In the genomic region with DNA sequence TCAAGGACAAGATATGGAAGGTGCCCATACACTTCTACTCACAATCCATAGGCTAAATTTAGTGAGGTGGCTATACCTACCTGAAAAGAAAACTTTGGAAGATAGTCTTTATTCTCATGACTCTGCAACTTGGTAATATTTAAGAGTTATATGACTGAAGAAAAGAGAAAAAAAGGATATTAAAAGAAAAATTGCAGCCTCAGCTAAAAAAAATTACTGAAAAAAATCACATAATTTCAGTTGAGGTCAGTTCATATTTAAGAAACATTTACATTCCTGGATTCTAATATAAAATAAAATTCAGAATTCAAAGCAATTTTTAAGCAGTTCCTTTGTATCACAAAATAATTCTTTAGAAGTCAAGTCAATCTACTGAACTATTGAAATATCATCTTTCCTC, we compare ENCODE assay signal across 30 cellular contexts.
"Had no signal": no experiment of that assay in that cellular context is flagged by ENCODE, and none has a peak within 500 bp of the region (broad histone marks: within the 10 kb centered on the region; RNA-seq: fewer than 3 reads in every experiment).

No MANE protein-coding gene starts in this region.

- H3K9me3 Mint-ChIP-seq: nephron progenitor cell, neural crest cell had no signal

- H3K4me1 Mint-ChIP-seq: naive thymus-derived CD8-positive, alpha-beta T cell; nephron progenitor cell; neural crest cell; stimulated activated memory B cell treated with anti-CD40 and anti-IgM and Interleukin-4, amounts not matched to agents 10 μg/mL and 1 μg/mL and 100 μg/mL, for 72 hours; stimulated activated naive CD8-positive, alpha-beta T cell treated with anti-CD3 and anti-CD28 coated beads, Interleukin-15, amount 100 ng/mL, for 72 hours had no signal

- H3K4me1 ChIP-seq: pancreas, psoas muscle, spleen, suprapubic skin, testis, tibial artery, upper lobe of left lung, vagina had no signal

- H3K4me3 Mint-ChIP-seq: naive thymus-derived CD8-positive, alpha-beta T cell; natural killer cell treated with Interleukin-12 subunit alpha and Interleukin-12 subunit beta and Interleukin-15 and Interleukin-18, amount 100 ng/mL, for 72 hours; nephron progenitor cell; neural crest cell; stimulated activated memory B cell treated with anti-CD40 and anti-IgM and Interleukin-4, amounts not matched to agents 10 μg/mL and 1 μg/mL and 100 μg/mL, for 72 hours; stimulated activated naive CD8-positive, alpha-beta T cell treated with anti-CD3 and anti-CD28 coated beads, Interleukin-15, amount 100 ng/mL, for 72 hours had no signal

- H3K27ac ChIP-seq: neutrophil, pancreas, psoas muscle, skin epidermis, spleen, suprapubic skin, testis, tibial artery, upper lobe of left lung, vagina had no signal

- H3K4me2 ChIP-seq: smooth muscle cell had no signal

- H3K4me3 ChIP-seq: pancreas, psoas muscle, skin epidermis, smooth muscle cell, spleen, suprapubic skin, testis, tibial artery, upper lobe of left lung, vagina had no signal

- DNase-seq: naive thymus-derived CD8-positive, alpha-beta T cell; nephron progenitor cell; nucleus accumbens; pancreas; psoas muscle; right cardiac atrium; spleen; stimulated activated CD4-positive, alpha-beta T cell treated with anti-CD3 and anti-CD28 coated beads, Interleukin-12 subunit alpha, Interleukin-12 subunit beta, amount 100 ng/mL, for 4 hours; stimulated activated CD4-positive, alpha-beta T cell treated with anti-CD3 and anti-CD28 coated beads, Interleukin-1b, Interleukin-23, amount 100 ng/mL, for 48 hours; stimulated activated CD4-positive, alpha-beta T cell treated with anti-CD3 and anti-CD28 coated beads, Interleukin-4, amount 100 ng/mL, for 1 hour; stimulated activated CD4-positive, alpha-beta T cell treated with anti-CD3 and anti-CD28 coated beads, Interleukin-4, amount 100 ng/mL, for 4 hours; stimulated activated CD8-positive, alpha-beta memory T cell treated with anti-CD3 and anti-CD28 coated beads, Interleukin-4, amount 100 ng/mL, for 48 hours; stimulated activated naive CD4-positive, alpha-beta T cell; stimulated activated naive CD8-positive, alpha-beta T cell treated with anti-CD3 and anti-CD28 coated beads, Interleukin-15, amount 100 ng/mL, for 72 hours; stimulated activated naive CD8-positive, alpha-beta T cell treated with anti-CD3 and anti-CD28 coated beads, Interleukin-15, Interleukin-2, amounts not matched to agents 100 U/mL and 50 U/mL, for 24 hours; substantia nigra; testis; tibial artery; trophoblast cell; upper lobe of left lung had no signal

- H3K27me3 ChIP-seq: neutrophil, pancreas, spleen, suprapubic skin, testis, tibial artery, upper lobe of left lung, vagina had no signal

- H3K36me3 Mint-ChIP-seq: naive thymus-derived CD8-positive, alpha-beta T cell; stimulated activated memory B cell treated with anti-CD40 and anti-IgM and Interleukin-4, amounts not matched to agents 10 μg/mL and 1 μg/mL and 100 μg/mL, for 72 hours had no signal

- FAIRE-seq: pancreas had no signal

- ATAC-seq: naive thymus-derived CD8-positive, alpha-beta T cell; natural killer cell treated with Interleukin-12 subunit alpha and Interleukin-12 subunit beta and Interleukin-15 and Interleukin-18, amount 100 ng/mL, for 72 hours; pancreas; psoas muscle; right cardiac atrium; sciatic nerve; stimulated activated memory B cell treated with anti-CD40 and anti-IgM and Interleukin-4, amounts not matched to agents 10 μg/mL and 1 μg/mL and 100 μg/mL, for 72 hours; stimulated activated naive CD8-positive, alpha-beta T cell treated with anti-CD3 and anti-CD28 coated beads, Interleukin-15, amount 100 ng/mL, for 72 hours; stimulated activated naive CD8-positive, alpha-beta T cell treated with anti-CD3 and anti-CD28 coated beads, Interleukin-15, Interleukin-2, amounts not matched to agents 100 U/mL and 50 U/mL, for 24 hours had no signal

- H3K9me3 ChIP-seq: neutrophil, pancreas, psoas muscle, testis, tibial artery, upper lobe of left lung, vagina had no signal

- H3K27ac Mint-ChIP-seq: naive thymus-derived CD8-positive, alpha-beta T cell; natural killer cell treated with Interleukin-12 subunit alpha and Interleukin-12 subunit beta and Interleukin-15 and Interleukin-18, amount 100 ng/mL, for 72 hours; nephron progenitor cell; progenitor cell of endocrine pancreas; stimulated activated memory B cell treated with anti-CD40 and anti-IgM and Interleukin-4, amounts not matched to agents 10 μg/mL and 1 μg/mL and 100 μg/mL, for 72 hours; stimulated activated naive CD8-positive, alpha-beta T cell treated with anti-CD3 and anti-CD28 coated beads, Interleukin-15, amount 100 ng/mL, for 72 hours had no signal

- H3K36me3 ChIP-seq: neutrophil, pancreas, spleen, suprapubic skin, tibial artery, upper lobe of left lung, vagina had no signal

- H3K27me3 Mint-ChIP-seq: naive thymus-derived CD8-positive, alpha-beta T cell; natural killer cell treated with Interleukin-12 subunit alpha and Interleukin-12 subunit beta and Interleukin-15 and Interleukin-18, amount 100 ng/mL, for 72 hours; progenitor cell of endocrine pancreas; stimulated activated memory B cell treated with anti-CD40 and anti-IgM and Interleukin-4, amounts not matched to agents 10 μg/mL and 1 μg/mL and 100 μg/mL, for 72 hours; stimulated activated naive CD8-positive, alpha-beta T cell treated with anti-CD3 and anti-CD28 coated beads, Interleukin-15, amount 100 ng/mL, for 72 hours had no signal
